16 cellular contexts compared by ENCODE assay signal in the genomic region with DNA sequence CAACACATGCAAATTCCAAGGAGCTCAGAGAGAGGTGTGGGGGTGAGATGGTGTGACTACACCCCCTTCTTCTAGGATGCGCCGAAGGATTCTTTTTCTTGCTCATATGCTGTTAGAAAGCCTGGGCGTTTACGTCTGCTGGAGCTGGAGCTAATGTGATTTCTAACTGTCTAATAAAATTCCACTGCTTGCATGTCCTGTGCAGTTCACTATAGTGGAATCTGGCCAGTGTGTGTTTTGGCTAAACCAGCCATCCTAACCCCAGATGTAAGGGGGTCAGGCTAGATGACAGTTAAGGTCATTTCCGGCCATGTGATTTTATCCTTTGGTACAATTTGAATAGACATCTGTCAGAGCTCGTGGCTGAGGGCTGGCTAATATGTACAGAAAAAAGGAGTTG.
"Had no signal": no experiment of that assay in that cellular context is flagged by ENCODE, and none has a peak within 500 bp of the region (broad histone marks: within the 10 kb centered on the region; RNA-seq: fewer than 3 reads in every experiment).

No MANE protein-coding gene starts in this region.

- H3K36me3 ChIP-seq: colonic mucosa, pancreas had no signal

- H3K9me3 Mint-ChIP-seq: activated B cell treated with CpG ODN at 0.5 μM for 24 hours; immature natural killer cell; naive thymus-derived CD8-positive, alpha-beta T cell had no signal

- H3K27me3 Mint-ChIP-seq: activated B cell treated with CpG ODN at 0.5 μM for 24 hours; activated CD4-positive, alpha-beta memory T cell treated with anti-CD3 and anti-CD28 coated beads, Interleukin-2, amount 10 ng/mL, durations not matched to agents 7 days and 5 days; activated CD8-positive, alpha-beta memory T cell treated with anti-CD3 and anti-CD28 coated beads, Interleukin-2, amount 10 ng/mL, durations not matched to agents 7 days and 5 days; naive thymus-derived CD8-positive, alpha-beta T cell; stimulated activated memory B cell treated with anti-CD40 and anti-IgM and Interleukin-4, amounts not matched to agents 10 μg/mL and 1 μg/mL and 100 μg/mL, for 72 hours had no signal

- H3K27ac Mint-ChIP-seq: activated B cell treated with CpG ODN at 0.5 μM for 24 hours; stimulated activated memory B cell treated with anti-CD40 and anti-IgM and Interleukin-4, amounts not matched to agents 10 μg/mL and 1 μg/mL and 100 μg/mL, for 72 hours had no signal

- H3K9me3 ChIP-seq: colonic mucosa, gastroesophageal sphincter, pancreas, spleen, testis, upper lobe of left lung had no signal

- H3K27me3 ChIP-seq: colonic mucosa, gastroesophageal sphincter, pancreas, spleen, testis, upper lobe of left lung had no signal

- H3K4me1 ChIP-seq: colonic mucosa had no signal

- DNase-seq: activated B cell treated with CpG ODN at 0.5 μM for 24 hours; activated CD4-positive, alpha-beta memory T cell treated with anti-CD3 and anti-CD28 coated beads, Interleukin-2, amount 10 ng/mL, durations not matched to agents 7 days and 5 days; activated CD4-positive, alpha-beta T cell treated with anti-CD3 and anti-CD28 coated beads for 4 hours; activated naive CD4-positive, alpha-beta T cell treated with Interleukin-2 at 50 U/mL for 16 hours; central memory CD4-positive, alpha-beta T cell; colonic mucosa; naive thymus-derived CD8-positive, alpha-beta T cell; pancreas; spleen; stimulated activated CD4-positive, alpha-beta T cell treated with anti-CD3 and anti-CD28 coated beads, Interleukin-4, amount 100 ng/mL, for 4 hours; testis; upper lobe of left lung had no signal

- H3K27ac ChIP-seq: colonic mucosa, gastroesophageal sphincter, pancreas, spleen, testis, upper lobe of left lung had no signal

- H3K4me3 Mint-ChIP-seq: activated B cell treated with CpG ODN at 0.5 μM for 24 hours; activated CD4-positive, alpha-beta memory T cell treated with anti-CD3 and anti-CD28 coated beads, Interleukin-2, amount 10 ng/mL, durations not matched to agents 7 days and 5 days; activated CD8-positive, alpha-beta memory T cell treated with anti-CD3 and anti-CD28 coated beads, Interleukin-2, amount 10 ng/mL, durations not matched to agents 7 days and 5 days; stimulated activated memory B cell treated with anti-CD40 and anti-IgM and Interleukin-4, amounts not matched to agents 10 μg/mL and 1 μg/mL and 100 μg/mL, for 72 hours had no signal

- H3K4me3 ChIP-seq: colonic mucosa, gastroesophageal sphincter, pancreas, spleen, testis, upper lobe of left lung had no signal
